ENCODE assay signal across 13 cellular contexts in the genomic region with DNA sequence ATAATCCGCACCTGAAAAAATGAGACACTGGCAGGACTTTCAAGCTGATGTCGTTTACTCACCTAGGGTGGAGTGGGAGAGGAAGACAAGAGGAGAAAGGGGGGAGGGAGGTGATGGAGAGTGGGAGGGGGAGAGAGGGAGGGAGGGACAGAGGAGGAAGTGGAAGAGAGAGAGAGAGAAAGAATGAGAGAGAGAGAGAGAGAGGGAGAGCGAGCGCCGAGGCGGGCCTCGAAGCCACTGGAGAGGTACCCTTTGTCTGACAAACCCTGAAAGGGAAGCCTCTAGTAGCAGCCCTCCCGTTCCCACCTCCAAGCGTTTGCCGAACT. TPM values are rescaled to one million over a fixed set of nuclear protein-coding genes. Genes with fewer than 3 reads are reported as not detected.
DNase-seq lines count a peak whose midpoint lies in the region; ATAC-seq and TF ChIP-seq lines count a peak whose summit lies in the region.
"Had no signal": no experiment of that assay in that cellular context is flagged by ENCODE, and none has a peak within 500 bp of the region (broad histone marks: within the 10 kb centered on the region; RNA-seq: fewer than 3 reads in every experiment).

No MANE protein-coding gene starts in this region.

- no peaks in the 10 kb centered on the region for H3K9me3 Mint-ChIP-seq in osteocyte (ENCODE audit: unreplicated experiment)

- 3 to 6% methylated on average over 10 of the region's 10 CpGs for whole genome bisulfite sequencing in thyroid gland, 2 donors

- H3K27ac ChIP-seq in ACC112 (ENCODE audit: low read depth, low read length) (no peak overlapping the region), thyroid gland (no peak overlapping the region)

- peak overlapping the region; percentile 83 for H3K4me3 ChIP-seq in ACC112 (ENCODE audit: low read depth, low read length)
- no peak overlapping the region for H3K4me3 ChIP-seq in thyroid gland (replicated peaks in 1 of 3)

- peak; percentile 26 for ATAC-seq in esophagus mucosa
- ATAC-seq in GM18520 (IDR thresholded peaks at IDR 0.05; ENCODE audit: unreplicated experiment), result no peak
- ATAC-seq: left lobe of liver had no signal

- H2AFZ ChIP-seq in ACC112 (ENCODE audit: low read length, unreplicated experiment), result no peak overlapping the region

- no peaks in the 10 kb centered on the region for H3K9me3 ChIP-seq in thyroid gland

- H3K27me3 Mint-ChIP-seq in osteocyte (ENCODE audit: unreplicated experiment), result peaks cover 4% of the 10 kb centered on the region

- H3K79me2 ChIP-seq in ACC112 (ENCODE audit: control insufficient read depth, insufficient read depth, low read length, unreplicated experiment), result no peaks in the 10 kb centered on the region

- intact Hi-C loops in thyroid gland (cut with DNase I), result no loop called here

- H3K36me3 Mint-ChIP-seq in osteocyte (ENCODE audit: unreplicated experiment), result no peaks in the 10 kb centered on the region

- H3K27me3 ChIP-seq in ACC112 (ENCODE audit: insufficient read depth, low read length) (peaks cover 97% of the 10 kb centered on the region), thyroid gland (no peaks in the 10 kb centered on the region)

- H3K4me3 Mint-ChIP-seq in osteocyte (ENCODE audit: unreplicated experiment), result peak overlapping the region; percentile 99
- H3K4me3 Mint-ChIP-seq: CD8-positive, alpha-beta memory T cell; HFFc6 had no signal

- H3K27ac Mint-ChIP-seq in osteocyte (ENCODE audit: unreplicated experiment), result peak overlapping the region; percentile 29
- H3K27ac Mint-ChIP-seq: CD8-positive, alpha-beta memory T cell; HFFc6 had no signal

- TF ChIP-seq CTCF in osteocyte (IDR thresholded peaks at IDR 0.05) (no peak), thyroid gland (IDR thresholded peaks at IDR 0.05) (no peak)

- peaks cover 32% of the 10 kb centered on the region for H3K4me1 Mint-ChIP-seq in osteocyte (ENCODE audit: unreplicated experiment)
- H3K4me1 Mint-ChIP-seq: CD8-positive, alpha-beta memory T cell had no signal

- no peak for TF ChIP-seq POLR2A in thyroid gland (IDR thresholded peaks at IDR 0.05)

- H3K36me3 ChIP-seq in ACC112 (ENCODE audit: insufficient read depth, low read length) (no peaks in the 10 kb centered on the region), thyroid gland (no peaks in the 10 kb centered on the region)

- H3K4me1 ChIP-seq in ACC112 (ENCODE audit: control insufficient read depth, insufficient read depth, low read length, unreplicated experiment) (peaks cover 11% of the 10 kb centered on the region), thyroid gland (peaks cover 0 to 3% of the 10 kb centered on the region in 2 donors)

- DNase-seq in MV-4-11 (lab: John Stamatoyannopoulos, UW) (peak; percentile 18), osteocyte (ENCODE audit: extremely low spot score, unreplicated experiment) (no peak), NOMO-1 (lab: John Stamatoyannopoulos, UW; ENCODE audit: unreplicated experiment in 2 of 2) (no peak), thyroid gland (no peak)
- no peak for DNase-seq in activated effector memory CD4-positive, alpha-beta T cell treated with anti-CD3 and anti-CD28 coated beads, Interleukin-2, amount 50 U/mL, for 16 hours
- DNase-seq: CD8-positive, alpha-beta memory T cell; central memory CD4-positive, alpha-beta T cell; HFFc6; stimulated activated CD4-positive, alpha-beta T cell treated with anti-CD3 and anti-CD28 coated beads, Interleukin-4, amount 100 ng/mL, for 4 hours had no signal

RNA-seq across cellular contexts. Expression of a gene that starts 0.3 kb away (rescaled TPM):
- total RNA-seq in esophagus mucosa (4.1 TPM), osteocyte (17.6 and 18.7 TPM in 2 replicates), thyroid gland (1 to 10 TPM in 3 of 4 donors, under 1 TPM in 1; 0.67 to 4.6 (median 1.6) TPM)
- total RNA-seq: CD8-positive, alpha-beta memory T cell; HFFc6 had no signal
